1 cellular context compared by ENCODE assay signal in the genomic region with DNA sequence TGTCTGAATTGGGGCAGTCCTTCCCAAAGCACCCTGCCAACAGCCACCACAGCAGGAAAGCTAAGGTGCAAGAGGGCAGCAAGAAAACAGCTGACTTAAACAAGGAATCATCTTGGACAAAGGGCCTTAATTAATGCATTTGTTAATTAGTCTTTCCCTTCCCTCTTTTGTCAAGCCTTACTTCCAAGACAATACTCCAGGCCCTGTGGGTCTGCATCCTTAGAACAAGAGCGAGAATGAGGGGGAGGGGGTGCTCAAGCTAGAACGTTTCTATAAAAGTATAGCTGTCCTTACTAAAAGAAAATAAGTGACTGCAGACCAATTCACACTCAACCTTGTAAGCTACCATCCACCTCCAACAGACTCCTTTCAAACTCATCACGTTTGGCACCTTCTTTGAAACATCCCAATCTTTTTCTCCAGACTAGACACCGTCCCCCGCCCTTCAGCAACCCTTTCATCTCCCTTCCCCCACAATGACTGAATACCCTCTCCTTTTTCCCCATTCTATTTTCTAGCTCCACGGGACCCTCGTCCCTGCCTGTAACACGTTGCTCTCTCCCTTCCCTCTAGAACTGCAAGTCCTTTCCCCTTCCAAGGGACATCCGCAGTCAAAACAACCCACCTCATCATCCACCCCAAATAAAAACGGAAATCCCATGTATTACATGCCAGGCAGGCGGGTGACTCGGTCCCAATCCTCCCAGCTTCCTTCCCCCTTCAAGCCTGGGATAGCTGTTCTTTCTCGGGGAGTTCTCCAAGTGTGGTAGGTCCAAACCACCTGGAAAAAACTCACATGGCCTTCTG.
TF ChIP-seq lines count a peak whose summit lies in the region.

No MANE protein-coding gene starts in this region.

TF ChIP-seq in GM12878, 131 proteins besides CTCF, POLR2A, EP300 and RAD21:
- TF ChIP-seq, protein P1, sequence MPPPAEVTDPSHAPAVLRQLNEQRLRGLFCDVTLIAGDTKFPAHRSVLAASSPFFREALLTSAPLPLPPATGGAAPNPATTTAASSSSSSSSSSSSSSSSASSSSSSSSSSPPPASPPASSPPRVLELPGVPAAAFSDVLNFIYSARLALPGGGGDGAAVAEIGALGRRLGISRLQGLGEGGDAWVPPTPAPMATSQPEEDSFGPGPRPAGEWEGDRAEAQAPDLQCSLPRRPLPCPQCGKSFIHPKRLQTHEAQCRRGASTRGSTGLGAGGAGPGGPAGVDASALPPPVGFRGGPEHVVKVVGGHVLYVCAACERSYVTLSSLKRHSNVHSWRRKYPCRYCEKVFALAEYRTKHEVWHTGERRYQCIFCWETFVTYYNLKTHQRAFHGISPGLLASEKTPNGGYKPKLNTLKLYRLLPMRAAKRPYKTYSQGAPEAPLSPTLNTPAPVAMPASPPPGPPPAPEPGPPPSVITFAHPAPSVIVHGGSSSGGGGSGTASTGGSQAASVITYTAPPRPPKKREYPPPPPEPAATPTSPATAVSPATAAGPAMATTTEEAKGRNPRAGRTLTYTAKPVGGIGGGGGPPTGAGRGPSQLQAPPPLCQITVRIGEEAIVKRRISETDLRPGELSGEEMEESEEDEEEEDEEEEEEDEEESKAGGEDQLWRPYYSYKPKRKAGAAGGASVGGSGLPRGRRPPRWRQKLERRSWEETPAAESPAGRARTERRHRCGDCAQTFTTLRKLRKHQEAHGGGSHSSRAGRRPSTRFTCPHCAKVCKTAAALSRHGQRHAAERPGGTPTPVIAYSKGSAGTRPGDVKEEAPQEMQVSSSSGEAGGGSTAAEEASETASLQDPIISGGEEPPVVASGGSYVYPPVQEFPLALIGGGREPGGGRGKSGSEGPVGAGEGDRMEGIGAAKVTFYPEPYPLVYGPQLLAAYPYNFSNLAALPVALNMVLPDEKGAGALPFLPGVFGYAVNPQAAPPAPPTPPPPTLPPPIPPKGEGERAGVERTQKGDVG (CRISPR knock-in tag; IDR thresholded peaks at IDR 0.05) = no peak
- TF ChIP-seq NFXL1 (IDR thresholded peaks at IDR 0.05; ENCODE audit: borderline replicate concordance) = no peak
- no peak for TF ChIP-seq CBX3 (IDR thresholded peaks at IDR 0.05; ENCODE audit: borderline replicate concordance, low read depth)
- TF ChIP-seq DPF2 (IDR thresholded peaks at IDR 0.05) = no peak
- TF ChIP-seq RELA (IDR thresholded peaks at IDR 0.05; ENCODE audit: borderline replicate concordance, partially characterized antibody) = no peak
- no peak for TF ChIP-seq GABPA (IDR thresholded peaks at IDR 0.05; ENCODE audit: low read depth)
- TF ChIP-seq, protein P2, sequence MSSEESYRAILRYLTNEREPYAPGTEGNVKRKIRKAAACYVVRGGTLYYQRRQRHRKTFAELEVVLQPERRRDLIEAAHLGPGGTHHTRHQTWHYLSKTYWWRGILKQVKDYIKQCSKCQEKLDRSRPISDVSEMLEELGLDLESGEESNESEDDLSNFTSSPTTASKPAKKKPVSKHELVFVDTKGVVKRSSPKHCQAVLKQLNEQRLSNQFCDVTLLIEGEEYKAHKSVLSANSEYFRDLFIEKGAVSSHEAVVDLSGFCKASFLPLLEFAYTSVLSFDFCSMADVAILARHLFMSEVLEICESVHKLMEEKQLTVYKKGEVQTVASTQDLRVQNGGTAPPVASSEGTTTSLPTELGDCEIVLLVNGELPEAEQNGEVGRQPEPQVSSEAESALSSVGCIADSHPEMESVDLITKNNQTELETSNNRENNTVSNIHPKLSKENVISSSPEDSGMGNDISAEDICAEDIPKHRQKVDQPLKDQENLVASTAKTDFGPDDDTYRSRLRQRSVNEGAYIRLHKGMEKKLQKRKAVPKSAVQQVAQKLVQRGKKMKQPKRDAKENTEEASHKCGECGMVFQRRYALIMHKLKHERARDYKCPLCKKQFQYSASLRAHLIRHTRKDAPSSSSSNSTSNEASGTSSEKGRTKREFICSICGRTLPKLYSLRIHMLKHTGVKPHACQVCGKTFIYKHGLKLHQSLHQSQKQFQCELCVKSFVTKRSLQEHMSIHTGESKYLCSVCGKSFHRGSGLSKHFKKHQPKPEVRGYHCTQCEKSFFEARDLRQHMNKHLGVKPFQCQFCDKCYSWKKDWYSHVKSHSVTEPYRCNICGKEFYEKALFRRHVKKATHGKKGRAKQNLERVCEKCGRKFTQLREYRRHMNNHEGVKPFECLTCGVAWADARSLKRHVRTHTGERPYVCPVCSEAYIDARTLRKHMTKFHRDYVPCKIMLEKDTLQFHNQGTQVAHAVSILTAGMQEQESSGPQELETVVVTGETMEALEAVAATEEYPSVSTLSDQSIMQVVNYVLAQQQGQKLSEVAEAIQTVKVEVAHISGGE (CRISPR knock-in tag; IDR thresholded peaks at IDR 0.05) = no peak
- TF ChIP-seq, protein P3, sequence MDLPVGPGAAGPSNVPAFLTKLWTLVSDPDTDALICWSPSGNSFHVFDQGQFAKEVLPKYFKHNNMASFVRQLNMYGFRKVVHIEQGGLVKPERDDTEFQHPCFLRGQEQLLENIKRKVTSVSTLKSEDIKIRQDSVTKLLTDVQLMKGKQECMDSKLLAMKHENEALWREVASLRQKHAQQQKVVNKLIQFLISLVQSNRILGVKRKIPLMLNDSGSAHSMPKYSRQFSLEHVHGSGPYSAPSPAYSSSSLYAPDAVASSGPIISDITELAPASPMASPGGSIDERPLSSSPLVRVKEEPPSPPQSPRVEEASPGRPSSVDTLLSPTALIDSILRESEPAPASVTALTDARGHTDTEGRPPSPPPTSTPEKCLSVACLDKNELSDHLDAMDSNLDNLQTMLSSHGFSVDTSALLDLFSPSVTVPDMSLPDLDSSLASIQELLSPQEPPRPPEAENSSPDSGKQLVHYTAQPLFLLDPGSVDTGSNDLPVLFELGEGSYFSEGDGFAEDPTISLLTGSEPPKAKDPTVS (IDR thresholded peaks at IDR 0.05; ENCODE audit: low read depth, low read length) = no peak
- TF ChIP-seq JUNB (IDR thresholded peaks at IDR 0.05) = no peak
- no peak for TF ChIP-seq TARDBP (IDR thresholded peaks at IDR 0.05; ENCODE audit: borderline replicate concordance)
